ENCODE assay signal across 9 cellular contexts in the genomic region with DNA sequence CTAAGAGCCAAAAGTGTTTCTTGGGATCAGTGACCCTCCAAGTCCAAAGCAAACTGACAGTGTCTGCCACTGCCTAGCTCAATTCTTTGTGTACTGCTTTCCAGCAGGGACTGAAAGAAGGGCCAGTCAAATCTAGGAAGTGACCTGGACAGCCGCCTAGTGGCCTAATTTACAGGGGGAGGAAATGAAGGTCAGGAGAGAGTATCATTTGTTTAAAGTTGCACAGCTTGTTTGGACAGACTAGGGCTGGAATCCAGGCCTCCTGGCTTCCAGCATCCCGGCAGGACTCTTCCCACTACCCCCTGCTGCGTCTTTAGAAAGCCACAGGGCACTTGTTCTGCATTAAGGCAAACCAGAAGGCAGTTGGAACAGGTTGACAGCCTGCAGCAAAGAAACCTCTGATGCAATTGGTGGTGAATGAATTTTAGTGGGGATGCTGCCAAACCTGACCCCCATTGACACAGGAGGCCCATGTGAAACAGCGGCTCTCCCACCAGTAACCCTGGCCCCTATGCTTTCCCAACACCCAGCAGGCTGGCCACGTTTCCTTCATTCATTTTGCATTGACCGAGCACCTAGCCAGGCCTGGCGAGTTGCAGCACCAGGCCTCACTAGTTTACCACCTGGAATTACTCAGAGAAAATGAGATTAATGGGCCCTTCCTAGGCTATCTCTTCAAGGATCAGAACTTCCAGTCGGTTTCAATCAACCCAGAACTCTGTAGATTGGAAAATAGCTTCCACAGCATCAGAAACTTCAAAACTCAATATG. TPM values are rescaled to one million over a fixed set of nuclear protein-coding genes. Genes with fewer than 3 reads are reported as not detected.
A peak's percentile ranks its signal among the peaks of the same experiment; 100 is the strongest.
DNase-seq lines count a peak whose midpoint lies in the region; ATAC-seq and TF ChIP-seq lines count a peak whose summit lies in the region.
"Had no signal": no experiment of that assay in that cellular context is flagged by ENCODE, and none has a peak within 500 bp of the region (broad histone marks: within the 10 kb centered on the region; RNA-seq: fewer than 3 reads in every experiment).

No MANE protein-coding gene starts in this region.

- TF ChIP-seq CTCF in AG04450 (IDR thresholded peaks at IDR 0.05; ENCODE audit: low read depth, low read length) (peak; percentile 61), LNCaP clone FGC (IDR thresholded peaks at IDR 0.05; ENCODE audit: control insufficient read depth, extremely low read depth, insufficient read depth) (peak; percentile 61), colonic mucosa (IDR thresholded peaks at IDR 0.05) (no peak)

- CTCF ChIA-PET in AG04450 (lab: Charles Lee), result interaction anchor here (0.9 to 1.7 kb wide), 9 partner anchors 9 to 172 kb away, joined by 3 to 15 read pairs (median 6); no protein-coding TSS in a partner anchor

- no peak for ATAC-seq in GM18498 (IDR thresholded peaks at IDR 0.05; ENCODE audit: unreplicated experiment)

- H3K36me3 ChIP-seq in colonic mucosa, result no peaks in the 10 kb centered on the region
- H3K36me3 ChIP-seq: upper lobe of left lung had no signal

- H3K27me3 ChIP-seq in AG04450 (ENCODE audit: control insufficient read depth, insufficient read depth, low read length) (peaks cover 12% of the 10 kb centered on the region), colonic mucosa (no peaks in the 10 kb centered on the region)
- H3K27me3 ChIP-seq: upper lobe of left lung had no signal

- no peaks in the 10 kb centered on the region for H3K4me1 ChIP-seq in colonic mucosa
- H3K4me1 ChIP-seq: upper lobe of left lung had no signal

- POLR2A ChIA-PET in AG04450 (lab: Yijun Ruan, JAX), result interaction anchor here (1.1 kb wide), 1 partner anchor 29 kb away, joined by 5 read pairs; no protein-coding TSS in a partner anchor

- H3K4me3 ChIP-seq in AG04450 (ENCODE audit: low read depth, low read length), result no peak overlapping the region
- H3K4me3 ChIP-seq in LNCaP clone FGC (ENCODE audit: low read depth, low read length), result no peak overlapping the region
- no peak overlapping the region for H3K4me3 ChIP-seq in colonic mucosa
- H3K4me3 ChIP-seq: upper lobe of left lung had no signal

- peak; percentile 15 for DNase-seq in AG04450 (ENCODE audit: low read depth, low spot score)
- DNase-seq in LNCaP clone FGC (ENCODE audit: low read depth), result peak; percentile 68
- DNase-seq in colonic mucosa, result peak; percentile 31
- DNase-seq in mesenteric fat pad (ENCODE audit: low spot score), result peak; percentile 59
- DNase-seq in LoVo (ENCODE audit: low spot score), result no peak
- no peak for DNase-seq in NCI-H2081 treated with DMSO at 0.1 percent for 48 hours (lab: John Stamatoyannopoulos, UW)
- no peak for DNase-seq in D341Med (ENCODE audit: low spot score)
- DNase-seq: upper lobe of left lung had no signal

- H3K9me3 ChIP-seq in AG04450 (ENCODE audit: control insufficient read depth, insufficient read depth, low read length), result no peaks in the 10 kb centered on the region
- H3K9me3 ChIP-seq in colonic mucosa, result no peaks in the 10 kb centered on the region
- H3K9me3 ChIP-seq: upper lobe of left lung had no signal

- no peak overlapping the region for H3K9ac ChIP-seq in colonic mucosa (ENCODE audit: low read depth in 2 of 2, low read length in 2 of 2)

- H3K27ac ChIP-seq in AG04450 (ENCODE audit: low read depth, low read length) (no peak overlapping the region), colonic mucosa (no peak overlapping the region)
- H3K27ac ChIP-seq: upper lobe of left lung had no signal

- intact Hi-C loops in colonic mucosa (cut with DNase I), result no loop called here

RNA-seq across cellular contexts. Expression of a gene that starts 28.2 kb away (rescaled TPM):
- 1.3 and 1.6 TPM in 2 replicates for polyA plus RNA-seq in AG04450 (2011; rRNA removed)
- 1.1 and 1.5 TPM in 2 replicates for polyA minus RNA-seq in AG04450 (2011; rRNA and poly(A)+ RNA removed)
- total RNA-seq in colonic mucosa, result 1 to 10 TPM in 1 of 2 donors, under 1 TPM in 1; 0.22 to 1.6 TPM
- 14.9 TPM for total RNA-seq in mesenteric fat pad

Comparison
In these comparisons a context has a peak if more than half of its experiments do, and no peak if none do; other contexts are left out.
1. DNase-seq: peak in AG04450 (single experiment), LNCaP clone FGC (single experiment), colonic mucosa (single experiment) and mesenteric fat pad (single experiment); none in LoVo (single experiment), NCI-H2081 treated with DMSO at 0.1 percent for 48 hours (single experiment) and D341Med (single experiment).